ENCODE assay signal across 8 cellular contexts in the genomic region with DNA sequence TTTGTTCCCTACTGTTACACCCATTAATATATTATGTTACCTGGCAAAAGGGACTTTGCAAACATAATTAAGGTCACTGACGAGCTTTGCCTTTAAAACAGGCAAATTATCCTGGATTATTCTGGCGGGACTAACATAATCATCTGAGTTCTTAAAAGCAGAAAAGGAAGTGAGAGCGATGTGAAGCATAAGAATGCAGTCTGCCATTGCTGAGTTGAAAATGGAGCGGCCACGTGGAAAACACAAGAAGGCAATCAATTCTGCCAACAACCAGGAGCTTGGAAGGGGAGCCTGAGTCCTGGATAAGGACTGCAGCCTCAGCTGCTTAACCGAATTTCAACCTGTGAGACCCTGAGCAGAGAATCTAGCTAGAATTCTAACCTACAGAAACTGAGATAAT.
"Had no signal": no experiment of that assay in that cellular context is flagged by ENCODE, and none has a peak within 500 bp of the region (broad histone marks: within the 10 kb centered on the region; RNA-seq: fewer than 3 reads in every experiment).

No MANE protein-coding gene starts in this region.

- H3K27ac ChIP-seq: GM23248 had no signal

- H3K4me3 ChIP-seq: GM23248, HAP-1, K562 had no signal

- H3K4me1 ChIP-seq: HAP-1 had no signal

- H3K36me3 ChIP-seq: HAP-1 had no signal

- DNase-seq: GM23248, GOT3, H7, HFFc6, IMR-90 had no signal

- H2AFZ ChIP-seq: GM23248 had no signal

- H3K9ac ChIP-seq: GM23248 had no signal

- H3K9me3 ChIP-seq: HAP-1 had no signal

- ATAC-seq: HCT116, K562 had no signal
